In genomic region chr19:42132030-42132628, GRCh38 we compare ENCODE assay signal across 9 cellular contexts. TPM values are rescaled to one million over a fixed set of nuclear protein-coding genes. Genes with fewer than 3 reads are reported as not detected.
DNase-seq lines count a peak whose midpoint lies in the region; ATAC-seq, FAIRE-seq and TF ChIP-seq lines count a peak whose summit lies in the region.
"Had no signal": no experiment of that assay in that cellular context is flagged by ENCODE, and none has a peak within 500 bp of the region (broad histone marks: within the 10 kb centered on the region; RNA-seq: fewer than 3 reads in every experiment).

POU2F2 (minus strand) TSS chr19:42132446; CDS start chr19:42132411, 35 bp downstream.

- peaks cover 1% of the 10 kb centered on the region for H3K36me3 Mint-ChIP-seq in activated CD4-positive, alpha-beta T cell treated with anti-CD3 and anti-CD28 coated beads, Interleukin-2, amount 10 ng/mL, durations not matched to agents 7 days and 5 days (ENCODE audit: low read depth)
- H3K36me3 Mint-ChIP-seq in natural killer cell treated with Interleukin-12 subunit alpha and Interleukin-12 subunit beta and Interleukin-15 and Interleukin-18, amount 100 ng/mL, for 72 hours = no peaks in the 10 kb centered on the region

- H3K9me3 ChIP-seq in effector memory CD4-positive, alpha-beta T cell (ENCODE audit: control insufficient read depth, low read length) = no peaks in the 10 kb centered on the region

- POLR2A ChIA-PET in activated CD4-positive, alpha-beta T cell treated with anti-CD3 and anti-CD28 coated beads, Interleukin-2, amount 10 ng/mL, durations not matched to agents 7 days and 5 days (lab: Charles Lee) = no interaction called here

- H3K27ac ChIP-seq in effector memory CD4-positive, alpha-beta T cell (ENCODE audit: insufficient read depth, low read length, poor library complexity, severe bottlenecking) = peak within 1 kb of the TSS; percentile 77
- H3K27ac ChIP-seq in substantia nigra (ENCODE audit: low read depth, low read length, poor library complexity, severe bottlenecking) = peak within 1 kb of the TSS; percentile 53

- ATAC-seq in HG03521 (IDR thresholded peaks at IDR 0.05; ENCODE audit: unreplicated experiment) = peak; percentile 32
- ATAC-seq in natural killer cell treated with Interleukin-12 subunit alpha and Interleukin-12 subunit beta and Interleukin-15 and Interleukin-18, amount 100 ng/mL, for 72 hours = peak; percentile 89 to 91

- no peaks in the 10 kb centered on the region for H3K36me3 ChIP-seq in effector memory CD4-positive, alpha-beta T cell (ENCODE audit: control insufficient read depth, insufficient read depth, low read length)

- H3K27me3 ChIP-seq in effector memory CD4-positive, alpha-beta T cell (replicated peaks; ENCODE audit: control insufficient read depth, insufficient read depth, low read length, poor library complexity, severe bottlenecking) = no peaks in the 10 kb centered on the region

- H3K4me1 Mint-ChIP-seq in activated CD4-positive, alpha-beta T cell treated with anti-CD3 and anti-CD28 coated beads, Interleukin-2, amount 10 ng/mL, durations not matched to agents 7 days and 5 days = peaks cover 65% of the 10 kb centered on the region
- peaks cover 47 to 54% of the 10 kb centered on the region in 2 donors for H3K4me1 Mint-ChIP-seq in natural killer cell treated with Interleukin-12 subunit alpha and Interleukin-12 subunit beta and Interleukin-15 and Interleukin-18, amount 100 ng/mL, for 72 hours (ENCODE audit: low read depth in 2 of 2)

- H3K9me3 Mint-ChIP-seq in activated CD4-positive, alpha-beta T cell treated with anti-CD3 and anti-CD28 coated beads, Interleukin-2, amount 10 ng/mL, durations not matched to agents 7 days and 5 days = no peaks in the 10 kb centered on the region
- no peaks in the 10 kb centered on the region for H3K9me3 Mint-ChIP-seq in natural killer cell treated with Interleukin-12 subunit alpha and Interleukin-12 subunit beta and Interleukin-15 and Interleukin-18, amount 100 ng/mL, for 72 hours

- no peaks in the 10 kb centered on the region for H3K27me3 Mint-ChIP-seq in activated CD4-positive, alpha-beta T cell treated with anti-CD3 and anti-CD28 coated beads, Interleukin-2, amount 10 ng/mL, durations not matched to agents 7 days and 5 days
- no peaks in the 10 kb centered on the region for H3K27me3 Mint-ChIP-seq in natural killer cell treated with Interleukin-12 subunit alpha and Interleukin-12 subunit beta and Interleukin-15 and Interleukin-18, amount 100 ng/mL, for 72 hours

- CTCF ChIA-PET in activated CD4-positive, alpha-beta T cell treated with anti-CD3 and anti-CD28 coated beads, Interleukin-2, amount 10 ng/mL, durations not matched to agents 7 days and 5 days (lab: Charles Lee) = interaction anchor here (0.6 to 2.8 kb wide), 21 partner anchors 8 to 227 kb away, joined by 3 to 15 read pairs (median 3); partner anchors contain the start of gene GSK3A

- H3K4me3 Mint-ChIP-seq in activated CD4-positive, alpha-beta T cell treated with anti-CD3 and anti-CD28 coated beads, Interleukin-2, amount 10 ng/mL, durations not matched to agents 7 days and 5 days = peak within 1 kb of the TSS; percentile 75
- peak within 1 kb of the TSS; percentile 95 for H3K4me3 Mint-ChIP-seq in natural killer cell treated with Interleukin-12 subunit alpha and Interleukin-12 subunit beta and Interleukin-15 and Interleukin-18, amount 100 ng/mL, for 72 hours

- peak within 1 kb of the TSS; percentile 69 for H3K4me3 ChIP-seq in effector memory CD4-positive, alpha-beta T cell (ENCODE audit: insufficient read depth, low read depth, low read length, poor library complexity, severe bottlenecking)

- peak; percentile 77 for TF ChIP-seq POLR2A in GM18526 (IDR thresholded peaks at IDR 0.05; ENCODE audit: extremely low read depth, insufficient read length)

- H3K27ac Mint-ChIP-seq in activated CD4-positive, alpha-beta T cell treated with anti-CD3 and anti-CD28 coated beads, Interleukin-2, amount 10 ng/mL, durations not matched to agents 7 days and 5 days = peak within 1 kb of the TSS; percentile 52
- peak within 1 kb of the TSS; percentile 55 to 69 for H3K27ac Mint-ChIP-seq in natural killer cell treated with Interleukin-12 subunit alpha and Interleukin-12 subunit beta and Interleukin-15 and Interleukin-18, amount 100 ng/mL, for 72 hours

- no peak for FAIRE-seq in RCC 7860 (lab: Jason Lieb, UNC)
- FAIRE-seq: colon had no signal

- peak; percentile 90 for DNase-seq in activated CD4-positive, alpha-beta T cell treated with anti-CD3 and anti-CD28 coated beads, Interleukin-2, amount 10 ng/mL, durations not matched to agents 7 days and 5 days
- peak; percentile 85 to 89 (median 88) for DNase-seq in effector memory CD4-positive, alpha-beta T cell
- peak; percentile 90 for DNase-seq in natural killer cell treated with Interleukin-12 subunit alpha and Interleukin-12 subunit beta and Interleukin-15 and Interleukin-18, amount 100 ng/mL, for 72 hours (ENCODE audit: low spot score)
- DNase-seq in substantia nigra (lab: John Stamatoyannopoulos, UW) (peak in 34 of 49 donors; percentile 4 to 64 (median 16)), RCC 7860 (ENCODE audit: low spot score) (no peak), NCI-H510A treated with DMSO at 0.1 percent for 48 hours (lab: John Stamatoyannopoulos, UW) (no peak)

- peaks cover 52% of the 10 kb centered on the region for H3K4me1 ChIP-seq in effector memory CD4-positive, alpha-beta T cell (ENCODE audit: control insufficient read depth, insufficient read depth, low read length, poor library complexity, severe bottlenecking)

RNA-seq across cellular contexts. Expression of gene POU2F2, which starts in this region (rescaled TPM):
- 10 to 100 TPM; 19.6 to 22.9 TPM for total RNA-seq in activated CD4-positive, alpha-beta T cell treated with anti-CD3 and anti-CD28 coated beads, Interleukin-2, amount 10 ng/mL, durations not matched to agents 7 days and 5 days
- total RNA-seq in natural killer cell treated with Interleukin-12 subunit alpha and Interleukin-12 subunit beta and Interleukin-15 and Interleukin-18, amount 100 ng/mL, for 72 hours = 10 to 100 TPM; 21.6 to 30.5 TPM

Comparison
In these comparisons a context has a peak if more than half of its experiments do, and no peak if none do; other contexts are left out.
1. DNase-seq: peak in activated CD4-positive, alpha-beta T cell treated with anti-CD3 and anti-CD28 coated beads, Interleukin-2, amount 10 ng/mL, durations not matched to agents 7 days and 5 days (single experiment), effector memory CD4-positive, alpha-beta T cell (3 of 3), natural killer cell treated with Interleukin-12 subunit alpha and Interleukin-12 subunit beta and Interleukin-15 and Interleukin-18, amount 100 ng/mL, for 72 hours (single experiment) and substantia nigra (34 of 49); none in RCC 7860 (single experiment) and NCI-H510A treated with DMSO at 0.1 percent for 48 hours (single experiment).